12 cellular contexts compared by ENCODE assay signal in the genomic region with DNA sequence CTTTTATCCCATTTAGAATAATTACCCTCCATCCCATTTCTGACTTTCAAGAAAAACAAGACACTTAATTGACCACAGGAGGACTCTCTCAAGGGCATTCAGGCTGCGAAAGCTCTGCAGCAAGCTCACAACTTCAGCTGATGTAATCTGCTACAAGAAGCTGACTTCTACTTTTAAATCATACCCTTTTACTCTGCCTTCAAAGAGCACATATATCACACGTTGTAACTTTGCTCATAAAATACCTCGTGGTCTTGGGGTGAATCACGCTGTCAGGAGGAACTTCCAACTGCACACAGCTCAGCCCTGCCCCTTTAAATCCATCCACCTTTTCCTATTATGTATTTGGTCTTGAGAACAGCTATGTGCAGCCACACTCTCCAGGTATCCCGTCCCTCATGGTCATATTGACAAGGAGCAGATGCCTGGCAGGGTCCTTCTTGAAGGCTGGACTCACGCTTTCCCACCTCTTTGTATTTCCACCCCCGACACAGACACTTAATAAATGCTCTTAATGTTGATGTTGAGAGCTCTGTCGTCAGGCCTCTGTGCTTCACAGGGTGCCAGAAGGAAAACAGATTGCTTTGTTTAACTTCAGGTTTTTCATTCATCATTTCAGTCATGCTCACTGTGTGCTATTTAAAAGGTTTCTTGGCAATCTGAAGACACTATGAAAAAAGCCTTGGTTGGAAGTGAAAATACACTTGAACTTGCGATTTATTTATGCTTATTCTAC. TPM values are rescaled to one million over a fixed set of nuclear protein-coding genes. Genes with fewer than 3 reads are reported as not detected.
DNase-seq lines count a peak whose midpoint lies in the region; ATAC-seq and TF ChIP-seq lines count a peak whose summit lies in the region.
"Had no signal": no experiment of that assay in that cellular context is flagged by ENCODE, and none has a peak within 500 bp of the region (broad histone marks: within the 10 kb centered on the region; RNA-seq: fewer than 3 reads in every experiment).

No MANE protein-coding gene starts in this region.

- no peaks in the 10 kb centered on the region for H3K4me1 ChIP-seq in left lung

- intact Hi-C loops in left lung (cut with DNase I), result loop anchor here in 1 of 2 donors (10.0 kb wide), 1 partner anchor 620 kb away; no protein-coding TSS in a partner anchor

- ATAC-seq in GM18498 (IDR thresholded peaks at IDR 0.05; ENCODE audit: unreplicated experiment), result no peak
- no peak for ATAC-seq in left lung
- ATAC-seq: left ventricle myocardium superior; stimulated activated naive B cell treated with anti-CD40 and anti-IgM and Interleukin-4, amounts not matched to agents 10 μg/mL and 1 μg/mL and 100 μg/mL, for 72 hours had no signal

- H3K27ac ChIP-seq in epithelial cell of prostate, result peak overlapping the region; percentile 47
- no peak overlapping the region for H3K27ac ChIP-seq in left lung

- no peak for TF ChIP-seq CTCF in left lung (IDR thresholded peaks at IDR 0.05)

- no peak overlapping the region for H3K4me3 ChIP-seq in left lung

- no peaks in the 10 kb centered on the region for H3K27me3 ChIP-seq in left lung

- DNase-seq in HCEC 1CT, result peak; percentile 17
- peak; percentile 57 for DNase-seq in NCI-H2227 (lab: John Stamatoyannopoulos, UW; ENCODE audit: unreplicated experiment)
- DNase-seq in epithelial cell of prostate (ENCODE audit: low read depth, low spot score), result peak; percentile 12
- DNase-seq in retina, result peak; percentile 38
- DNase-seq in left lung, result no peak
- no peak for DNase-seq in NCI-H2029 (lab: John Stamatoyannopoulos, UW)
- DNase-seq: activated CD4-positive, CD25-positive, alpha-beta regulatory T cell; activated naive CD4-positive, alpha-beta T cell treated with anti-CD3 and anti-CD28 coated beads, Interleukin-2, amount 10 ng/mL, durations not matched to agents 7 days and 5 days; left ventricle myocardium superior; small intestine; stimulated activated naive B cell treated with anti-CD40 and anti-IgM and Interleukin-4, amounts not matched to agents 10 μg/mL and 1 μg/mL and 100 μg/mL, for 72 hours had no signal

- H3K36me3 ChIP-seq in left lung, result peaks cover 0 to 12% of the 10 kb centered on the region in 2 donors

- H3K9me3 ChIP-seq in left lung, result no peaks in the 10 kb centered on the region

RNA-seq across cellular contexts. Expression of a gene that starts 47.6 kb away (rescaled TPM):
- total RNA-seq in left lung, result 10 to 100 TPM; 22.4 to 32.6 TPM

Comparison
In these comparisons a context has a peak if more than half of its experiments do, and no peak if none do; other contexts are left out.
1. DNase-seq: peak in HCEC 1CT (single experiment), NCI-H2227 (single experiment), epithelial cell of prostate (single experiment) and retina (single experiment); none in left lung (0 of 2) and NCI-H2029 (single experiment).